Comparison of ENCODE assay signal across 25 cellular contexts in the genomic region with DNA sequence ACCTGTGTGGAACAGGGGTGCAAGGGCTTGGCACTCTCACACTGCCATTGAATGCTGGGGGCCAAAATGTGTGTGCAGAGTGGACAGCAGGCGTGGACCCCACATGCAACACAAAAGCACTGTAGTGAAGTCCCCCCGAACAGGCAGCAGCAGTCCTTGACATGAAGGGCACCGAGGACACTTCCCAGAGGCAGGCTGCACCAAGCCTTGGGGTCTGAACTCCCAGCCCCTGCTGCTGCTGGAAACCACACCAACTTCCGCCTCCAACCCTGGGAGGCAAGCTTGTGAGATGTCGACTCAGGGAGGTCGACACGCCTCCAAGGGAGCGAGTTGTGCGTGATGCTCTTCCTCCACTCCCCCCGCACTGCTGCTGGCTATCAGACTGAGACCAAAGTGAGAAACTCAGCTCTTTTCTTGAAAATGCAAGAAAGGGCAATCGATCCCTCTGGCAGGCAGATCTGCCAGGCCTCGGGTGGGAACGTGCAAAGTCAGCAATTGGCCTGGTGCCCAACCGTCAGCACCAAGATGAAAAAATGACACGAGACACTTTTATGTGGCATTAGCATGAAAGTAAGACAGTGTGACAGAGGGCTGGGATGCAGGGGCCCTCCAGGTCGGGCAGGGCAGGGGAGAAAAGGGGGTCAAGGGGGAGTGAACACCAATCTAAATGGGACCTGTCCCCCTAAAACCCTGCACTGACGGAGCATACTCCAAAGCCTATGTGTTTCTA. TPM values are rescaled to one million over a fixed set of nuclear protein-coding genes. Genes with fewer than 3 reads are reported as not detected.
DNase-seq lines count a peak whose midpoint lies in the region; ATAC-seq and TF ChIP-seq lines count a peak whose summit lies in the region.
"Had no signal": no experiment of that assay in that cellular context is flagged by ENCODE, and none has a peak within 500 bp of the region (broad histone marks: within the 10 kb centered on the region; RNA-seq: fewer than 3 reads in every experiment).

No MANE protein-coding gene starts in this region.

- H3K27me3 ChIP-seq in sigmoid colon, result no peaks in the 10 kb centered on the region
- H3K27me3 ChIP-seq: breast epithelium, SJSA1, spleen, suprapubic skin had no signal

- DNase-seq in NCI-H82 (lab: John Stamatoyannopoulos, UW), result peak; percentile 29
- no peak for DNase-seq in NCI-H82 treated with DMSO at 0.1 percent for 48 hours (lab: John Stamatoyannopoulos, UW; ENCODE audit: unreplicated experiment)
- peak; percentile 28 for DNase-seq in Daoy (ENCODE audit: low read depth)
- DNase-seq in activated CD8-positive, alpha-beta T cell treated with anti-CD3 and anti-CD28 coated beads for 36 hours, result peak; percentile 15
- no peak for DNase-seq in nephron progenitor cell
- no peak for DNase-seq in sigmoid colon
- DNase-seq in NCI-H1930 (lab: John Stamatoyannopoulos, UW), result no peak
- no peak for DNase-seq in SW 1271 (lab: John Stamatoyannopoulos, UW)
- DNase-seq: activated CD4-positive, alpha-beta T cell treated with anti-CD3 and anti-CD28 coated beads for 1 hour; activated T-cell treated with anti-CD3 and anti-CD28 coated beads for 4 hours; CD4-positive, CD25-positive, alpha-beta regulatory T cell; dermis blood vessel endothelial cell; foreskin fibroblast; kidney; mesendoderm; NCI-H2081 treated with DMSO at 0.1 percent for 48 hours; NCI-H526; PC-9; psoas muscle; spleen had no signal

- no peak overlapping the region for H3K4me3 ChIP-seq in sigmoid colon
- H3K4me3 ChIP-seq: breast epithelium, PC-9, psoas muscle, SJSA1, spleen, suprapubic skin had no signal

- intact Hi-C loops in activated CD8-positive, alpha-beta T cell treated with anti-CD3 and anti-CD28 coated beads for 36 hours (cut with micrococcal nuclease), result no loop called here
- intact Hi-C loops in sigmoid colon (cut with DNase I), result no loop called here

- TF ChIP-seq EP300 in sigmoid colon (IDR thresholded peaks at IDR 0.05), result no peak

- peak; percentile 35 for ATAC-seq in activated CD8-positive, alpha-beta T cell treated with anti-CD3 and anti-CD28 coated beads for 36 hours
- ATAC-seq: psoas muscle had no signal

- POLR2A ChIA-PET in activated CD8-positive, alpha-beta T cell treated with anti-CD3 and anti-CD28 coated beads for 36 hours (lab: Charles Lee), result no interaction called here

- TF ChIP-seq CTCF in activated CD8-positive, alpha-beta T cell treated with anti-CD3 and anti-CD28 coated beads for 36 hours (IDR thresholded peaks at IDR 0.05), result no peak
- TF ChIP-seq CTCF in nephron progenitor cell (IDR thresholded peaks at IDR 0.05) (no peak), sigmoid colon (IDR thresholded peaks at IDR 0.05) (no peak)

- H3K27ac ChIP-seq in sigmoid colon, result no peak overlapping the region
- H3K27ac ChIP-seq: breast epithelium, PC-9, psoas muscle, SJSA1, spleen, suprapubic skin had no signal

- TF ChIP-seq POLR2A in sigmoid colon (IDR thresholded peaks at IDR 0.05), result no peak

- WGBS in sigmoid colon, 2 donors, result 63 to 76% methylated on average over 17 of the region's 17 CpGs

- H3K4me3 Mint-ChIP-seq in activated CD8-positive, alpha-beta T cell treated with anti-CD3 and anti-CD28 coated beads for 36 hours, result no peak overlapping the region
- no peak overlapping the region for H3K4me3 Mint-ChIP-seq in nephron progenitor cell
- H3K4me3 Mint-ChIP-seq: CD4-positive, CD25-positive, alpha-beta regulatory T cell; T-helper 2 cell treated with Interferon-gamma antibody and Interleukin-4, amounts not matched to agents 5 μg/mL and 100 μg/mL, for 36 hours had no signal

- H3K36me3 Mint-ChIP-seq in activated CD8-positive, alpha-beta T cell treated with anti-CD3 and anti-CD28 coated beads for 36 hours (ENCODE audit: low read depth), result no peaks in the 10 kb centered on the region
- peaks cover 5% of the 10 kb centered on the region for H3K36me3 Mint-ChIP-seq in nephron progenitor cell (ENCODE audit: low read depth)
- H3K36me3 Mint-ChIP-seq: CD4-positive, CD25-positive, alpha-beta regulatory T cell had no signal

- peaks cover 0 to 15% (median 7%) of the 10 kb centered on the region in 4 donors for H3K4me1 ChIP-seq in sigmoid colon
- H3K4me1 ChIP-seq: breast epithelium, SJSA1 had no signal

- H3K27me3 Mint-ChIP-seq in activated CD8-positive, alpha-beta T cell treated with anti-CD3 and anti-CD28 coated beads for 36 hours, result no peaks in the 10 kb centered on the region
- peaks cover 4% of the 10 kb centered on the region for H3K27me3 Mint-ChIP-seq in nephron progenitor cell (ENCODE audit: low read depth, poor library complexity)
- H3K27me3 Mint-ChIP-seq: CD4-positive, CD25-positive, alpha-beta regulatory T cell had no signal

- no peak overlapping the region for H3K27ac Mint-ChIP-seq in activated CD8-positive, alpha-beta T cell treated with anti-CD3 and anti-CD28 coated beads for 36 hours
- H3K27ac Mint-ChIP-seq in nephron progenitor cell, result peak overlapping the region; percentile 57
- H3K27ac Mint-ChIP-seq: T-helper 2 cell treated with Interferon-gamma antibody and Interleukin-4, amounts not matched to agents 5 μg/mL and 100 μg/mL, for 36 hours had no signal

- H3K4me1 Mint-ChIP-seq in activated CD8-positive, alpha-beta T cell treated with anti-CD3 and anti-CD28 coated beads for 36 hours (ENCODE audit: low read depth), result peaks cover 11% of the 10 kb centered on the region
- peaks cover 49% of the 10 kb centered on the region for H3K4me1 Mint-ChIP-seq in nephron progenitor cell

- H3K9me3 ChIP-seq in sigmoid colon, result no peaks in the 10 kb centered on the region
- H3K9me3 ChIP-seq: breast epithelium, psoas muscle, SJSA1, spleen, suprapubic skin had no signal

- no peaks in the 10 kb centered on the region for H3K36me3 ChIP-seq in sigmoid colon
- H3K36me3 ChIP-seq: breast epithelium, SJSA1, spleen, suprapubic skin had no signal

- CTCF ChIA-PET in activated CD8-positive, alpha-beta T cell treated with anti-CD3 and anti-CD28 coated beads for 36 hours (lab: Charles Lee), result no interaction called here

- no peaks in the 10 kb centered on the region for H3K9me3 Mint-ChIP-seq in activated CD8-positive, alpha-beta T cell treated with anti-CD3 and anti-CD28 coated beads for 36 hours
- H3K9me3 Mint-ChIP-seq in nephron progenitor cell, result no peaks in the 10 kb centered on the region
- H3K9me3 Mint-ChIP-seq: CD4-positive, CD25-positive, alpha-beta regulatory T cell; T-helper 2 cell treated with Interferon-gamma antibody and Interleukin-4, amounts not matched to agents 5 μg/mL and 100 μg/mL, for 36 hours had no signal

RNA-seq across cellular contexts. Expression of a gene that starts 43.6 kb away (rescaled TPM):
- 2.5 and 3.2 TPM in 2 replicates for total RNA-seq in Daoy (2014; rRNA removed; shearing (Covaris generic))
- total RNA-seq in activated CD8-positive, alpha-beta T cell treated with anti-CD3 and anti-CD28 coated beads for 36 hours, result 1 to 10 TPM; 5.8 to 6.1 TPM
- total RNA-seq in sigmoid colon, result 10 to 100 TPM in 1 of 4 donors, 1 to 10 TPM in 3; 7.6 to 10.5 (median 9.0) TPM
- 1 to 10 TPM; 4.4 to 6.3 (median 4.8) TPM for polyA plus RNA-seq in sigmoid colon

RNA-seq across cellular contexts. Expression of a gene that starts 47.2 kb away (rescaled TPM):
- not detected in 2 replicates for total RNA-seq in Daoy (2014; rRNA removed; shearing (Covaris generic))
- not detected for total RNA-seq in activated CD8-positive, alpha-beta T cell treated with anti-CD3 and anti-CD28 coated beads for 36 hours
- total RNA-seq in sigmoid colon, result not detected
- polyA plus RNA-seq in sigmoid colon, result not detected
- total RNA-seq: CD4-positive, CD25-positive, alpha-beta regulatory T cell; dermis blood vessel endothelial cell; kidney; PC-9; SJSA1; spleen had no signal
- polyA plus RNA-seq: neural cell had no signal

Comparison
In these comparisons a context has a peak if more than half of its experiments do, and no peak if none do; other contexts are left out.
1. DNase-seq: peak in NCI-H82 (single experiment), Daoy (single experiment) and activated CD8-positive, alpha-beta T cell treated with anti-CD3 and anti-CD28 coated beads for 36 hours (single experiment); none in NCI-H82 treated with DMSO at 0.1 percent for 48 hours (single experiment), nephron progenitor cell (single experiment), sigmoid colon (single experiment), NCI-H1930 (0 of 2) and SW 1271 (0 of 2).